ENCODE assay signal across 30 cellular contexts in the genomic region with DNA sequence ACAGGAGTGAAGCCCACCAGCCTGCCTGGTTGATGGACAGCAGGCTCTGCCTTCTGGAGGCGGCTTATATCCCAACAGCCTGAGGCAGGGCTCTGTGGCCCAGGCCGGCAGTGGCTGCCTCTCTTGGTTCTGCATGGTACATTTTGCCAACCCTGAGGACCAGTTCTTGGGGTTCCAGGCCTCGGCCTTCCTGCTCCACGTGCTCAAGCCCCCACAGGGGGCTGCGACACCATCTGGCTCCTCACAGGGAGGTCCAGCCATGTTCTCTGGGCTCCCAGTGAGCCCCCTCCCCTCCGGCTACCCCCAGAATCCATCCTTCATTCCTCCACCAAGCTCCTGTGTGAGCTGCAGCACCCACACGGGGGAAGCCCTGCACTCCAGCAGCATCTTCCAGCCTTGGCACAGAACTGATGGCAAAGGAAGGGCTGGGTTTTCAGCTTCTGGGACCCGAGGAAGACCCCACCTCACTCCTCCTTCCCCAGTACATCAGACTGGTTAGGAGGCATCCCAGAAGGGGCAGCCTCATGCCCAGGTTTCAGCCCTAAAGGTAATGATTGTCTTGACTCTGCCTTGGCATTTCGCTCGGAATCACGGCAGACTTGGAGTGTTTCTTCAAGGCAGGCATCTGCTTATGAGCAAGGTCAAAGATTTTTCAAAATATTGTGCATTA.
"Had no signal": no experiment of that assay in that cellular context is flagged by ENCODE, and none has a peak within 500 bp of the region (broad histone marks: within the 10 kb centered on the region; RNA-seq: fewer than 3 reads in every experiment).

No MANE protein-coding gene starts in this region.

- H3K4me1 ChIP-seq: ascending aorta, body of pancreas had no signal

- H3K4me1 Mint-ChIP-seq: central memory CD8-positive, alpha-beta T cell; WTC11 had no signal

- H3K4me3 Mint-ChIP-seq: activated naive CD8-positive, alpha-beta T cell treated with anti-CD3 and anti-CD28 coated beads, Interleukin-2, amount 50 U/mL, for 24 hours; activated T-cell treated with anti-CD3 and anti-CD28 coated beads, Interleukin-2, amount 50 U/mL, for 4 hours; central memory CD8-positive, alpha-beta T cell; T-helper 1 cell treated with Interleukin-12 subunit alpha and Interleukin-12 subunit beta and Interleukin-4 antibody, amounts not matched to agents 30 μg/mL and 1 μg/mL, for 36 hours; WTC11 had no signal

- H3K9ac ChIP-seq: KMS-11 had no signal

- H3K4me2 ChIP-seq: KMS-11 had no signal

- DNase-seq: activated CD4-positive, alpha-beta T cell treated with anti-CD3 and anti-CD28 coated beads for 48 hours; activated CD4-positive, alpha-beta T cell treated with anti-CD3 and anti-CD28 coated beads, Interleukin-2, amount 50 U/mL, for 4 hours; activated CD4-positive, CD25-positive, alpha-beta regulatory T cell treated with anti-CD3 and anti-CD28 coated beads, Interleukin-2, amount 50 U/mL, for 72 hours; activated CD8-positive, alpha-beta memory T cell treated with anti-CD3 and anti-CD28 coated beads for 24 hours; activated effector memory CD4-positive, alpha-beta T cell treated with anti-CD3 and anti-CD28 coated beads, Interleukin-2, amount 50 U/mL, for 16 hours; activated naive CD4-positive, alpha-beta T cell treated with Interleukin-2 at 50 U/mL for 16 hours; activated naive CD8-positive, alpha-beta T cell treated with anti-CD3 and anti-CD28 coated beads, Interleukin-2, amount 50 U/mL, for 24 hours; activated T-cell treated with anti-CD3 and anti-CD28 coated beads, Interleukin-2, amount 50 U/mL, for 4 hours; amniotic stem cell; MG63; NCI-H1092 treated with DMSO at 0.1 percent for 48 hours; NCI-H1417 treated with DMSO at 0.1 percent for 48 hours; NCI-H1694 treated with DMSO at 0.1 percent for 48 hours; NCI-H2029 treated with DMSO at 0.1 percent for 48 hours; NCI-H345; NCI-H510A; NCI-H526 treated with DMSO at 0.1 percent for 48 hours; NK-92 treated with Interleukin-12 subunit alpha and Interleukin-12 subunit beta, amount 100 ng/mL, for 24 hours; PC-3; SHP77 treated with DMSO at 0.1 percent for 48 hours; T-helper 9 cell had no signal

- H3K9me3 Mint-ChIP-seq: activated naive CD8-positive, alpha-beta T cell treated with anti-CD3 and anti-CD28 coated beads, Interleukin-2, amount 50 U/mL, for 24 hours; activated T-cell treated with anti-CD3 and anti-CD28 coated beads, Interleukin-2, amount 50 U/mL, for 4 hours; central memory CD8-positive, alpha-beta T cell; T-helper 1 cell treated with Interleukin-12 subunit alpha and Interleukin-12 subunit beta and Interleukin-4 antibody, amounts not matched to agents 30 μg/mL and 1 μg/mL, for 36 hours had no signal

- H3K27me3 ChIP-seq: ascending aorta, body of pancreas, MG63 had no signal

- H3K27me3 Mint-ChIP-seq: activated naive CD8-positive, alpha-beta T cell treated with anti-CD3 and anti-CD28 coated beads, Interleukin-2, amount 50 U/mL, for 24 hours; central memory CD8-positive, alpha-beta T cell had no signal

- H3K9me3 ChIP-seq: ascending aorta, body of pancreas, MG63 had no signal

- ATAC-seq: activated naive CD8-positive, alpha-beta T cell treated with anti-CD3 and anti-CD28 coated beads, Interleukin-2, amount 50 U/mL, for 24 hours; activated T-cell treated with anti-CD3 and anti-CD28 coated beads, Interleukin-2, amount 50 U/mL, for 4 hours; body of pancreas; PC-3; WTC11 had no signal

- H3K36me3 ChIP-seq: MG63 had no signal

- H3K27ac Mint-ChIP-seq: activated naive CD8-positive, alpha-beta T cell treated with anti-CD3 and anti-CD28 coated beads, Interleukin-2, amount 50 U/mL, for 24 hours; T-helper 1 cell treated with Interleukin-12 subunit alpha and Interleukin-12 subunit beta and Interleukin-4 antibody, amounts not matched to agents 30 μg/mL and 1 μg/mL, for 36 hours; WTC11 had no signal

- H3K36me3 Mint-ChIP-seq: activated naive CD4-positive, alpha-beta T cell treated with anti-CD3 and anti-CD28 coated beads, Interleukin-2, amount 50 U/mL, for 72 hours had no signal

- FAIRE-seq: bronchial epithelial cell, RCC 7860 had no signal

- H3K27ac ChIP-seq: ascending aorta, body of pancreas, KMS-11 had no signal

- H3K4me3 ChIP-seq: ascending aorta, body of pancreas, MG63 had no signal
